Comparison of ENCODE assay signal across 8 cellular contexts in the genomic region with DNA sequence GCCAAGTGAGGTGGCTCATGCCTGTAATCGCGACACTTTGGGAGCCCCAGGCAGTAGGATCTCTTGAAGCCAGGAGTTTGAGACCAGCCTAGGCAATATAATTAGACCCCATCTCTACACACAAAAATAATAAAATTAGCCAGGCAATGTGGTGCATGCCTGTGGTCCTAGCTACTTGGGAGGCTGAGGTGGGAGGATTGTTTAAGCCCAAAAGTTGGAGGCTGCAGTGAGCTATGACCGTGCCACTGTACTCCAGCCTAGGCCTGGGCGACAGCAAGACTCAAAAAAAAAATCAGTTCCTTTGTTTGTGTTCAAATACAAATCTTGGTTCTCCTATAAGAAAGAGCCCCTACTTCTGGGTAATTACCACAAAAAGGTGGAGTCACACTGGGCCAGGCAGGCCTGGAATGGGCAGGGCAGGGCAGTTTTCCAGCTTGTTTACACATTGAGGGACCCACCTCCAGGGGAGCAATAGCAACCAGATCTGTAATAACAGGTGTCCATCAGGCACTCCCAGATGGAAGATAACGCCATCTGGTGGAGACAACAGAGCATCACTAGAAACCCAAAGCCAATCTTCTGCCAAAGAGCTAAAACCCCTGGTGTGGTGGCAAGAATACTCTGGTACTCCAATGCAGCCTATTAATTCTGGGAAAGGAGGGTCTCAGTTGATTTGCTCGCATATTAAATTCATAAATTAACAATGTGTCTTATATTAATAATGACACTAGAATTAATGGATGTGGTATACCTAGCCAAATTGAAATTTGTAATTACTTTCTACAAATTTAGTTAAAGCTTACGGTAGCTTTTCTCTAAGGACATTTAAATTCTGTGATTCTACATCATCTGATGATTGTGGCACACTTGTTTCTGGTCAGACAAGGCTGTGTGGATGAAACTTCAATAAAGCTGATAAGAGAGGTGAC. TPM values are rescaled to one million over a fixed set of nuclear protein-coding genes. Genes with fewer than 3 reads are reported as not detected.
DNase-seq lines count a peak whose midpoint lies in the region; ATAC-seq and TF ChIP-seq lines count a peak whose summit lies in the region.

No MANE protein-coding gene starts in this region.

- H3K9me3 ChIP-seq in endodermal cell (ENCODE audit: control insufficient read depth, low read length) (peaks cover 4% of the 10 kb centered on the region), tibial nerve (no peaks in the 10 kb centered on the region)

- no peak for TF ChIP-seq POLR2A in tibial nerve (IDR thresholded peaks at IDR 0.05)

- TF ChIP-seq CTCF in BJ (IDR thresholded peaks at IDR 0.05; ENCODE audit: insufficient read depth, low read depth, low read length) (peak; percentile 87), HL-60 (IDR thresholded peaks at IDR 0.05; ENCODE audit: insufficient read depth, low read length) (peak; percentile 66), endodermal cell (conservative IDR thresholded peaks at IDR 0.05) (peak; percentile 95), mesothelial cell of epicardium (IDR thresholded peaks at IDR 0.05; ENCODE audit: unreplicated experiment) (peak; percentile 75), tibial nerve (IDR thresholded peaks at IDR 0.05) (peak; percentile 57 to 76 (median 69))

- H3K4me1 Mint-ChIP-seq in endodermal cell = no peaks in the 10 kb centered on the region
- peaks cover 8% of the 10 kb centered on the region for H3K4me1 Mint-ChIP-seq in mesothelial cell of epicardium

- H3K36me3 Mint-ChIP-seq in endodermal cell (ENCODE audit: low read depth) = peaks cover 22% of the 10 kb centered on the region
- H3K36me3 Mint-ChIP-seq in mesothelial cell of epicardium = peaks cover 9% of the 10 kb centered on the region

- H3K4me3 Mint-ChIP-seq in endodermal cell (no peak overlapping the region), mesothelial cell of epicardium (no peak overlapping the region)

- H3K4me3 ChIP-seq in BJ (ENCODE audit: low read depth, low read length) (no peak overlapping the region), HL-60 (replicated peaks; ENCODE audit: insufficient read depth, low read length) (no peak overlapping the region), endodermal cell (ENCODE audit: low read length) (no peak overlapping the region), tibial nerve (no peak overlapping the region)

- no peak for DNase-seq in BJ (ENCODE audit: low read depth)
- DNase-seq in HL-60 (ENCODE audit: low read depth in 1 of 2, low spot score in 1 of 2) = peak; percentile 69 to 75
- DNase-seq in NCI-H524 treated with DMSO at 0.1 percent for 48 hours (lab: John Stamatoyannopoulos, UW) = peak; percentile 43
- peak; percentile 64 for DNase-seq in activated CD4-positive, alpha-beta T cell treated with anti-CD3 and anti-CD28 coated beads for 48 hours
- DNase-seq in endodermal cell = peak; percentile 94
- no peak for DNase-seq in mesothelial cell of epicardium (ENCODE audit: low spot score in 2 of 2, unreplicated experiment in 2 of 2)
- DNase-seq in tibial nerve (ENCODE audit: low spot score in 2 of 2) = no peak

- H3K27ac Mint-ChIP-seq in endodermal cell (no peak overlapping the region), mesothelial cell of epicardium (no peak overlapping the region)

- ATAC-seq in GM18909 (IDR thresholded peaks at IDR 0.05; ENCODE audit: poor library complexity, unreplicated experiment) = peak; percentile 72

- peaks cover 3% of the 10 kb centered on the region for H3K9me3 Mint-ChIP-seq in endodermal cell
- peaks cover 3% of the 10 kb centered on the region for H3K9me3 Mint-ChIP-seq in mesothelial cell of epicardium

- 78% methylated on average over 6 of the region's 7 CpGs; no CpG with 5 or more reads in 1 of the 2 experiments for WGBS in endodermal cell (ENCODE audit: insufficient coverage in 1 of 2, insufficient read length in 1 of 2), 2 experiments
- 65 to 69% methylated on average over 7 of the region's 7 CpGs for WGBS in tibial nerve, 2 donors

- TF ChIP-seq EP300 in tibial nerve (IDR thresholded peaks at IDR 0.05) = no peak

- no peak overlapping the region for H3K9ac ChIP-seq in endodermal cell (ENCODE audit: extremely low read depth, low read length, poor library complexity, severe bottlenecking)

- H3K27me3 Mint-ChIP-seq in endodermal cell (ENCODE audit: insufficient read depth) (no peaks in the 10 kb centered on the region), mesothelial cell of epicardium (ENCODE audit: low read depth) (no peaks in the 10 kb centered on the region)

- no peaks in the 10 kb centered on the region for H3K4me1 ChIP-seq in endodermal cell (ENCODE audit: control insufficient read depth, insufficient read depth, low read length)
- peaks cover 0 to 5% (median 0%) of the 10 kb centered on the region in 4 donors for H3K4me1 ChIP-seq in tibial nerve

- no peaks in the 10 kb centered on the region for H3K27me3 ChIP-seq in BJ (ENCODE audit: control insufficient read depth, insufficient read depth, low read length)
- H3K27me3 ChIP-seq in HL-60 (ENCODE audit: insufficient read depth, poor library complexity, severe bottlenecking) = no peaks in the 10 kb centered on the region
- no peaks in the 10 kb centered on the region for H3K27me3 ChIP-seq in endodermal cell (ENCODE audit: control insufficient read depth, insufficient read depth, low read length, poor library complexity, severe bottlenecking)
- no peaks in the 10 kb centered on the region for H3K27me3 ChIP-seq in tibial nerve

- POLR2A ChIA-PET in BJ (lab: Charles Lee) = interaction anchor here (0.7 kb wide), 1 partner anchor 11 kb away, joined by 6 read pairs; no protein-coding TSS in a partner anchor

- H3K36me3 ChIP-seq in BJ (ENCODE audit: control insufficient read depth, insufficient read depth, low read length) (no peaks in the 10 kb centered on the region; the same call in none of the 2 replicates), endodermal cell (ENCODE audit: control insufficient read depth, insufficient read depth, low read length) (peaks cover 49% of the 10 kb centered on the region), tibial nerve (peaks cover 0 to 57% (median 0%) of the 10 kb centered on the region in 3 donors)

- CTCF ChIA-PET in BJ (lab: Yijun Ruan, JAX) = interaction anchor here (0.5 to 7.2 kb wide), 39 partner anchors 11 to 324 kb away, joined by 3 to 68 read pairs (median 5); a partner anchor contains a TSS

- H3K27ac ChIP-seq in HL-60 (replicated peaks) = no peak overlapping the region
- H3K27ac ChIP-seq in endodermal cell (ENCODE audit: low read depth, low read length) = no peak overlapping the region
- H3K27ac ChIP-seq in tibial nerve = peak overlapping the region in 1 of 4 donors; percentile 36

RNA-seq across cellular contexts. Expression of a gene that starts 13.2 kb away (rescaled TPM):
- polyA plus RNA-seq in BJ (2011; rRNA removed) = 24.6 and 30.2 TPM in 2 replicates
- 30.7 and 41.6 TPM in 2 replicates for polyA minus RNA-seq in BJ (2011; rRNA and poly(A)+ RNA removed)
- total RNA-seq in endodermal cell = 10 to 100 TPM; 44.8 to 79.2 TPM
- 34.4 TPM for polyA plus RNA-seq in endodermal cell (2013, experiment 1 of 2)
- 30.5 TPM for polyA plus RNA-seq in endodermal cell (2013, experiment 2 of 2)
- 56.2 to 57.5 TPM (median 57.5 TPM) in 3 replicates for total RNA-seq in mesothelial cell of epicardium
- 10 to 100 TPM; 42.9 to 59.9 (median 49.2) TPM for total RNA-seq in tibial nerve

RNA-seq across cellular contexts. Expression of a gene that starts 38.7 kb away (rescaled TPM):
- polyA plus RNA-seq in BJ (2011; rRNA removed) = 3.0 and 4.2 TPM in 2 replicates
- polyA minus RNA-seq in BJ (2011; rRNA and poly(A)+ RNA removed) = 2.4 and 2.7 TPM in 2 replicates
- 10 to 100 TPM; 37.0 to 43.3 TPM for total RNA-seq in endodermal cell
- 15.0 TPM for polyA plus RNA-seq in endodermal cell (2013, experiment 1 of 2)
- 14.0 TPM for polyA plus RNA-seq in endodermal cell (2013, experiment 2 of 2)
- total RNA-seq in mesothelial cell of epicardium = 29.7 to 34.0 TPM (median 32.2 TPM) in 3 replicates
- 10 to 100 TPM in 3 of 4 donors, 1 to 10 TPM in 1; 6.6 to 13.9 (median 12.1) TPM for total RNA-seq in tibial nerve

Comparison
In these comparisons a context has a peak if more than half of its experiments do, and no peak if none do; other contexts are left out.
1. DNase-seq: peak in HL-60 (2 of 2), NCI-H524 treated with DMSO at 0.1 percent for 48 hours (single experiment), activated CD4-positive, alpha-beta T cell treated with anti-CD3 and anti-CD28 coated beads for 48 hours (single experiment) and endodermal cell (single experiment); none in BJ (single experiment), mesothelial cell of epicardium (0 of 2) and tibial nerve (0 of 2).
2. Peak in every context shown above with its lines, with median percentiles within 50 percentile points of each other: CTCF ChIP-seq.